13 cellular contexts compared by ENCODE assay signal in the genomic region with DNA sequence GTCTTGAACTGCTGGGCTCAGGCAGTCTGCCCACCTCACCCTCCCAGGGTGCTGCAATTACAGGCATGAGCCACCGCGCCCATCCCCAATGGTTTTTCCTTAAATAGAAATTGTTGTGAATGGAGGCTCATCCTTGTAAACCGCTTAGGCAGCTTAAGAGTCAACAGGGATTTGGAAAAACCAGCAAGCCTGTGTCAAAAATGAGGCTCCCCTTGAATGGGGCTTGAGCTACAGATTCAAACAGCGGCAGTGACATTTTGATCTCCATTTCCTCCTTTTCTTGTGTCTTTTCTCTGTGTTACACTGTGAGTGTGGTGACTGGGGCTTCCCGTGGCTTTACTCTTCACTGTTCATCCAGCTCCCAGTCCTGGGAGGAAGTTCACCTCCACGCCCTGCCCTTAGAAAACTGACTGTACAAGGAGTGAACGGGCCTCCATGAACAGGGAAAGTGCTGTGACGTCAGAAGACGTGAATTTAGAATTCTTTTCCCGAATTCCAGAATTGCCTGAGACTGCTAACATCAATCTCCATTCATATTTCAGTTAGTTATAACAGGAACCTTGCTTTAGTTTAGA. TPM values are rescaled to one million over a fixed set of nuclear protein-coding genes. Genes with fewer than 3 reads are reported as not detected.
A peak's percentile ranks its signal among the peaks of the same experiment; 100 is the strongest.
DNase-seq lines count a peak whose midpoint lies in the region; ATAC-seq and TF ChIP-seq lines count a peak whose summit lies in the region.
"Had no signal": no experiment of that assay in that cellular context is flagged by ENCODE, and none has a peak within 500 bp of the region (broad histone marks: within the 10 kb centered on the region; RNA-seq: fewer than 3 reads in every experiment).

No MANE protein-coding gene starts in this region.

- POLR2A ChIA-PET in CD4-positive, alpha-beta memory T cell (lab: Charles Lee; ENCODE audit: partially characterized antibody) = interaction anchor here (1.0 to 3.6 kb wide), 6 partner anchors 10 to 26 kb away, joined by 3 to 31 read pairs (median 4); partner anchors contain the start of gene TPM4
- POLR2A ChIA-PET in PC-3 (lab: Charles Lee; ENCODE audit: unreplicated experiment) = no interaction called here

- H3K27ac Mint-ChIP-seq in CD4-positive, alpha-beta memory T cell = peak overlapping the region; percentile 60 to 87 (median 81)
- no peak overlapping the region for H3K27ac Mint-ChIP-seq in endothelial cell (ENCODE audit: unreplicated experiment)
- peak overlapping the region; percentile 56 for H3K27ac Mint-ChIP-seq in osteocyte (ENCODE audit: unreplicated experiment)
- H3K27ac Mint-ChIP-seq in Calu3 (ENCODE audit: unreplicated experiment) = no peak overlapping the region

- no peaks in the 10 kb centered on the region for H3K9me3 ChIP-seq in CD4-positive, alpha-beta memory T cell (ENCODE audit: control insufficient read depth in 1 of 2, low read length in 2 of 2)
- H3K9me3 ChIP-seq in PC-3 (ENCODE audit: low read length) = no peaks in the 10 kb centered on the region
- no peaks in the 10 kb centered on the region for H3K9me3 ChIP-seq in effector memory CD4-positive, alpha-beta T cell (ENCODE audit: control insufficient read depth, low read length)

- H3K4me3 Mint-ChIP-seq in CD4-positive, alpha-beta memory T cell = no peak overlapping the region
- peak overlapping the region; percentile 74 for H3K4me3 Mint-ChIP-seq in endothelial cell (ENCODE audit: unreplicated experiment)
- H3K4me3 Mint-ChIP-seq in osteocyte (ENCODE audit: unreplicated experiment) = no peak overlapping the region
- H3K4me3 Mint-ChIP-seq in Calu3 (ENCODE audit: low read depth, unreplicated experiment) = no peak overlapping the region

- ATAC-seq in PC-3 (no peak), HG02759 (IDR thresholded peaks at IDR 0.05; ENCODE audit: unreplicated experiment) (no peak)

- no peak for TF ChIP-seq CTCF in PC-3 (conservative IDR thresholded peaks at IDR 0.05; ENCODE audit: low read depth, low read length)
- TF ChIP-seq CTCF in endothelial cell (IDR thresholded peaks at IDR 0.05; ENCODE audit: unreplicated experiment) = no peak
- TF ChIP-seq CTCF in osteocyte (IDR thresholded peaks at IDR 0.05) = no peak
- no peak for TF ChIP-seq CTCF in Calu3 (IDR thresholded peaks at IDR 0.05; ENCODE audit: unreplicated experiment)

- no peaks in the 10 kb centered on the region for H3K9me3 Mint-ChIP-seq in CD4-positive, alpha-beta memory T cell
- H3K9me3 Mint-ChIP-seq in endothelial cell (ENCODE audit: unreplicated experiment) = no peaks in the 10 kb centered on the region
- H3K9me3 Mint-ChIP-seq in osteocyte (ENCODE audit: unreplicated experiment) = no peaks in the 10 kb centered on the region
- no peaks in the 10 kb centered on the region for H3K9me3 Mint-ChIP-seq in Calu3 (ENCODE audit: low read depth, unreplicated experiment)

- H3K4me3 ChIP-seq in CD4-positive, alpha-beta memory T cell (ENCODE audit: low read length in 2 of 2) = no peak overlapping the region
- H3K4me3 ChIP-seq in PC-3 (ENCODE audit: low read length) = no peak overlapping the region
- no peak overlapping the region for H3K4me3 ChIP-seq in effector memory CD4-positive, alpha-beta T cell (ENCODE audit: insufficient read depth, low read depth, low read length, poor library complexity, severe bottlenecking)

- H3K9me2 ChIP-seq in PC-3 (replicated peaks; ENCODE audit: low read length) = no peaks in the 10 kb centered on the region

- no peak for DNase-seq in CD4-positive, alpha-beta memory T cell
- DNase-seq in PC-3 = no peak
- DNase-seq in endothelial cell (ENCODE audit: low spot score) = no peak
- no peak for DNase-seq in osteocyte (ENCODE audit: extremely low spot score, unreplicated experiment)
- no peak for DNase-seq in NCI-H446 treated with DMSO at 0.1 percent for 48 hours (lab: John Stamatoyannopoulos, UW)
- no peak for DNase-seq in Calu3
- DNase-seq in effector memory CD4-positive, alpha-beta T cell = no peak
- DNase-seq: activated CD4-positive, CD25-positive, alpha-beta regulatory T cell treated with anti-CD3 and anti-CD28 coated beads, Interleukin-2, amount 50 U/mL, for 72 hours; aorta; DMS153; NCI-H2081 had no signal

- H3K4me2 ChIP-seq in PC-3 (ENCODE audit: low read length) = no peak overlapping the region

- H3K36me3 Mint-ChIP-seq in CD4-positive, alpha-beta memory T cell = peaks cover 65 to 74% of the 10 kb centered on the region in 2 donors
- peaks cover 61% of the 10 kb centered on the region for H3K36me3 Mint-ChIP-seq in endothelial cell (ENCODE audit: low read depth, unreplicated experiment)
- H3K36me3 Mint-ChIP-seq in osteocyte (ENCODE audit: unreplicated experiment) = peaks cover 67% of the 10 kb centered on the region
- H3K36me3 Mint-ChIP-seq in Calu3 (ENCODE audit: insufficient read depth, unreplicated experiment) = peaks cover 80% of the 10 kb centered on the region

- peaks cover 14% of the 10 kb centered on the region for H3K4me1 ChIP-seq in CD4-positive, alpha-beta memory T cell (ENCODE audit: insufficient read depth, low read length)
- peaks cover 27% of the 10 kb centered on the region for H3K4me1 ChIP-seq in PC-3 (ENCODE audit: insufficient read depth, low read length)
- no peaks in the 10 kb centered on the region for H3K4me1 ChIP-seq in effector memory CD4-positive, alpha-beta T cell (ENCODE audit: control insufficient read depth, insufficient read depth, low read length, poor library complexity, severe bottlenecking)

- H3K79me2 ChIP-seq in PC-3 (ENCODE audit: low read length) = 0 out of 2 replicates have a peak, but pooled peaks cover 7% of the 10 kb centered on the region

- H3K27ac ChIP-seq in CD4-positive, alpha-beta memory T cell (ENCODE audit: low read depth, low read length) = no peak overlapping the region
- peak overlapping the region; percentile 7; the same call in 1 of the 2 replicates for H3K27ac ChIP-seq in PC-3 (ENCODE audit: low read length)
- H3K27ac ChIP-seq in effector memory CD4-positive, alpha-beta T cell (ENCODE audit: insufficient read depth, low read length, poor library complexity, severe bottlenecking) = no peak overlapping the region

- no TSS peak for BruUV-seq in PC-3 (replicated peaks; lab: Mats Ljungman, UMichigan)
- BruUV-seq in Calu3 (replicated peaks; lab: Mats Ljungman, UMichigan) = no TSS peak

- CTCF ChIA-PET in CD4-positive, alpha-beta memory T cell (lab: Charles Lee; ENCODE audit: partially characterized antibody) = interaction anchor here (0.7 to 3.5 kb wide), 8 partner anchors 11 to 1163 kb away, joined by 3 to 32 read pairs (median 6); no protein-coding TSS in a partner anchor
- CTCF ChIA-PET in PC-3 (lab: Charles Lee) = interaction anchor here (0.6 kb wide), 1 partner anchor 55 kb away, joined by 3 read pairs; no protein-coding TSS in a partner anchor
- CTCF ChIA-PET in Calu3 (lab: Charles Lee) = interaction anchor here (1.1 kb wide), 1 partner anchor 13 kb away, joined by 3 read pairs; no protein-coding TSS in a partner anchor

- H3F3A ChIP-seq in PC-3 (ENCODE audit: low read length, unreplicated experiment) = no peaks in the 10 kb centered on the region

- peaks cover 14 to 22% (median 18%) of the 10 kb centered on the region in 4 donors for H3K4me1 Mint-ChIP-seq in CD4-positive, alpha-beta memory T cell
- H3K4me1 Mint-ChIP-seq in endothelial cell (ENCODE audit: unreplicated experiment) (no peaks in the 10 kb centered on the region), osteocyte (ENCODE audit: unreplicated experiment) (peaks cover 37% of the 10 kb centered on the region), Calu3 (ENCODE audit: low read depth, unreplicated experiment) (peaks cover 21% of the 10 kb centered on the region)

- H2AFZ ChIP-seq in PC-3 (ENCODE audit: low read length) = no peak overlapping the region

- H3K27me3 Mint-ChIP-seq in CD4-positive, alpha-beta memory T cell = no peaks in the 10 kb centered on the region
- H3K27me3 Mint-ChIP-seq in endothelial cell (ENCODE audit: unreplicated experiment) = peaks cover 4% of the 10 kb centered on the region
- no peaks in the 10 kb centered on the region for H3K27me3 Mint-ChIP-seq in osteocyte (ENCODE audit: unreplicated experiment)
- H3K27me3 Mint-ChIP-seq in Calu3 (ENCODE audit: unreplicated experiment) = no peaks in the 10 kb centered on the region

- intact Hi-C loops in CD4-positive, alpha-beta memory T cell (cut with micrococcal nuclease) = no loop called here
- intact Hi-C loops in PC-3 (cut with micrococcal nuclease) = no loop called here
- intact Hi-C loops in Calu3 (cut with micrococcal nuclease; ENCODE audit: unreplicated experiment) = no loop called here

- peaks cover 84% of the 10 kb centered on the region for H3K36me3 ChIP-seq in CD4-positive, alpha-beta memory T cell (ENCODE audit: insufficient read depth, low read length)
- peaks cover 58% of the 10 kb centered on the region for H3K36me3 ChIP-seq in PC-3 (ENCODE audit: low read depth, low read length)
- peaks cover 83% of the 10 kb centered on the region for H3K36me3 ChIP-seq in effector memory CD4-positive, alpha-beta T cell (ENCODE audit: control insufficient read depth, insufficient read depth, low read length)

- H3K9ac ChIP-seq in PC-3 (ENCODE audit: low read length) = no peak overlapping the region

- no peaks in the 10 kb centered on the region for H3K27me3 ChIP-seq in CD4-positive, alpha-beta memory T cell (ENCODE audit: insufficient read depth, low read length)
- H3K27me3 ChIP-seq in PC-3 (ENCODE audit: low read length) = no peaks in the 10 kb centered on the region
- no peaks in the 10 kb centered on the region for H3K27me3 ChIP-seq in effector memory CD4-positive, alpha-beta T cell (replicated peaks; ENCODE audit: control insufficient read depth, insufficient read depth, low read length, poor library complexity, severe bottlenecking)

- no peaks in the 10 kb centered on the region for H4K20me1 ChIP-seq in PC-3 (ENCODE audit: low read length)

RNA-seq across cellular contexts. Expression of gene RAB8A, which starts 15.3 kb away (rescaled TPM):
- total RNA-seq in CD4-positive, alpha-beta memory T cell = 10 to 100 TPM; 85.5 to 86.9 TPM
- 10 to 100 TPM; 83.9 to 96.8 TPM for polyA plus RNA-seq in CD4-positive, alpha-beta memory T cell
- total RNA-seq in PC-3 (2014; rRNA removed) (65.7 and 94.5 TPM in 2 replicates), endothelial cell (ENCODE audit: unreplicated experiment) (60.6 TPM), osteocyte (55.9 and 61.1 TPM in 2 replicates), Calu3 (2022) (76.6 and 77.3 TPM in 2 replicates)

RNA-seq across cellular contexts. Expression of gene TPM4, which starts 20.1 kb away (rescaled TPM):
- 10 to 100 TPM; 94.7 to 96.8 TPM for total RNA-seq in CD4-positive, alpha-beta memory T cell
- 100 to 1,000 TPM in 1 of 2 donors, 10 to 100 TPM in 1; 76.7 to 134 TPM for polyA plus RNA-seq in CD4-positive, alpha-beta memory T cell
- total RNA-seq in PC-3 (2014; rRNA removed) = 135 and 167 TPM in 2 replicates
- total RNA-seq in endothelial cell (ENCODE audit: unreplicated experiment) = 644 TPM
- total RNA-seq in osteocyte = 663 and 687 TPM in 2 replicates
- 219 and 224 TPM in 2 replicates for total RNA-seq in Calu3 (2022)

RNA-seq across cellular contexts. Expression of gene HSH2D, which starts 47.1 kb away (rescaled TPM):
- total RNA-seq in CD4-positive, alpha-beta memory T cell = 10 to 100 TPM; 17.8 to 18.8 TPM
- polyA plus RNA-seq in CD4-positive, alpha-beta memory T cell = 10 to 100 TPM in 1 of 2 donors, 1 to 10 TPM in 1; 5.5 to 12.6 TPM
- total RNA-seq in PC-3 (2014; rRNA removed) = 10.9 and 14.5 TPM in 2 replicates
- not detected for total RNA-seq in endothelial cell (ENCODE audit: unreplicated experiment)
- not detected in 2 replicates for total RNA-seq in osteocyte
- 29.5 and 50.6 TPM in 2 replicates for total RNA-seq in Calu3 (2022)
- total RNA-seq: pulmonary artery endothelial cell had no signal

Comparison
In these comparisons a context has a peak if more than half of its experiments do, and no peak if none do; other contexts are left out.
1. H3K27ac Mint-ChIP-seq: peak in CD4-positive, alpha-beta memory T cell (7 of 7) and osteocyte (single experiment); none in endothelial cell (single experiment) and Calu3 (single experiment).
2. RNA of gene HSH2D, which starts 47.1 kb away (total RNA-seq): 29.5 to 50.6 TPM in Calu3, 17.8 to 18.8 TPM in CD4-positive, alpha-beta memory T cell and 10.9 to 14.5 TPM in PC-3; not detected in endothelial cell (single experiment) and not detected in osteocyte; every median in the first group is over 10 times any median in the second.